15 cellular contexts compared by ENCODE assay signal in genomic region chr13:113937497-113938140, GRCh38. TPM values are rescaled to one million over a fixed set of nuclear protein-coding genes. Genes with fewer than 3 reads are reported as not detected.
"Had no signal": no experiment of that assay in that cellular context is flagged by ENCODE, and none has a peak within 500 bp of the region (broad histone marks: within the 10 kb centered on the region; RNA-seq: fewer than 3 reads in every experiment).

No MANE protein-coding gene starts in this region.

- H3K36me3 ChIP-seq: gastrocnemius medialis had no signal

- H3K4me1 ChIP-seq: psoas muscle had no signal

- H3K4me3 Mint-ChIP-seq: activated CD4-positive, alpha-beta memory T cell treated with anti-CD3 and anti-CD28 coated beads for 36 hours; activated naive CD8-positive, alpha-beta T cell treated with anti-CD3 and anti-CD28 coated beads for 36 hours; activated T-cell treated with anti-CD3 and anti-CD28 coated beads, Interleukin-2, amount 50 U/mL, for 4 hours; naive B cell had no signal

- H3K27ac ChIP-seq: epithelial cell of prostate, gastrocnemius medialis, psoas muscle had no signal

- ATAC-seq: activated T-cell treated with anti-CD3 and anti-CD28 coated beads, Interleukin-2, amount 50 U/mL, for 4 hours; gastrocnemius medialis had no signal

- H3K4me3 ChIP-seq: gastrocnemius medialis, psoas muscle had no signal

- H3K9me3 ChIP-seq: gastrocnemius medialis, psoas muscle had no signal

- H3K36me3 Mint-ChIP-seq: activated CD4-positive, alpha-beta memory T cell treated with anti-CD3 and anti-CD28 coated beads for 36 hours; activated naive CD8-positive, alpha-beta T cell treated with anti-CD3 and anti-CD28 coated beads for 36 hours; naive B cell had no signal

- DNase-seq: activated CD4-positive, alpha-beta memory T cell treated with anti-CD3 and anti-CD28 coated beads for 36 hours; activated CD4-positive, alpha-beta T cell treated with anti-CD3 and anti-CD28 coated beads for 1 hour; activated gamma-delta T cell treated with Interleukin-2 at 50 U/mL for 16 hours; activated naive CD8-positive, alpha-beta T cell treated with anti-CD3 and anti-CD28 coated beads for 36 hours; activated T-cell treated with anti-CD3 and anti-CD28 coated beads, Interleukin-2, amount 50 U/mL, for 4 hours; effector CD4-positive, alpha-beta T cell; gastrocnemius medialis; islet precursor cell; naive B cell; psoas muscle; stimulated activated CD4-positive, alpha-beta T cell treated with anti-CD3 and anti-CD28 coated beads, Interleukin-15, amount 100 ng/mL, for 24 hours; stimulated activated CD4-positive, alpha-beta T cell treated with anti-CD3 and anti-CD28 coated beads, Interleukin-4, amount 100 ng/mL, for 24 hours; T1000 had no signal

- H3K27ac Mint-ChIP-seq: activated CD4-positive, alpha-beta memory T cell treated with anti-CD3 and anti-CD28 coated beads for 36 hours; activated naive CD8-positive, alpha-beta T cell treated with anti-CD3 and anti-CD28 coated beads for 36 hours had no signal

- H3K27me3 Mint-ChIP-seq: activated CD4-positive, alpha-beta memory T cell treated with anti-CD3 and anti-CD28 coated beads for 36 hours had no signal

- H3K4me1 Mint-ChIP-seq: activated naive CD8-positive, alpha-beta T cell treated with anti-CD3 and anti-CD28 coated beads for 36 hours; naive B cell had no signal

- H3K9me3 Mint-ChIP-seq: activated CD4-positive, alpha-beta memory T cell treated with anti-CD3 and anti-CD28 coated beads for 36 hours; activated naive CD8-positive, alpha-beta T cell treated with anti-CD3 and anti-CD28 coated beads for 36 hours; activated T-cell treated with anti-CD3 and anti-CD28 coated beads, Interleukin-2, amount 50 U/mL, for 4 hours; naive B cell had no signal

RNA-seq across cellular contexts. Expression of gene C13orf46, which starts 36.3 kb away (rescaled TPM):
- total RNA-seq: bronchial epithelial cell had no signal
